12 cellular contexts compared by ENCODE assay signal in the genomic region with DNA sequence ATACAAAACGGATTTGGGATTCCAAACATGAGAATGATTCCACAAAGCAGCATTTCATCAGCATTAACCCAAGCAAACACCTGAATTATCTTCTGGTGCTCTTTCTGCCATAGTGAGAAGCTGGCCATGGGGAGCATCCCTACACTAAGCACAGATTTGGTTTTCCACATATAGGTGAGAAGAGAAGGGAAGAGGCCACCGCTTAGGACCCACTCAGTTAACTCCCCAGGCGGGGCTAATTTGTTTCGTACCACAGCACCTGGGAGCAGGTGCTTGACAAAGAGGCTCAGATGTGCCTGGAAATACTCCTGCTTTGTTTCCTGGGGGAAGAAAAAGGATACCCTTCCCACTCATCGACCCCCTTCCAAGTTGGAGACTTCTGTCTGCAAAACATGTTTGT.
DNase-seq lines count a peak whose midpoint lies in the region; ATAC-seq and TF ChIP-seq lines count a peak whose summit lies in the region.
"Had no signal": no experiment of that assay in that cellular context is flagged by ENCODE, and none has a peak within 500 bp of the region (broad histone marks: within the 10 kb centered on the region; RNA-seq: fewer than 3 reads in every experiment).

No MANE protein-coding gene starts in this region.

- TF ChIP-seq EP300 in stomach (IDR thresholded peaks at IDR 0.05), result no peak

- no peaks in the 10 kb centered on the region for H3K36me3 ChIP-seq in stomach

- WGBS in stomach, 5 donors, result 68 to 84% (median 73%) methylated on average over 5 of the region's 5 CpGs

- H3K4me3 Mint-ChIP-seq in dendritic cell treated with granulocyte-macrophage colony-stimulating factor and Interleukin-4, amounts not matched to agents 40 ng/mL and 50 ng/mL, for 4 days, result no peak overlapping the region
- H3K4me3 Mint-ChIP-seq: activated naive CD4-positive, alpha-beta T cell treated with anti-CD3 and anti-CD28 coated beads for 36 hours; HFFc6 had no signal

- peaks cover 15% of the 10 kb centered on the region for H3K36me3 Mint-ChIP-seq in dendritic cell treated with granulocyte-macrophage colony-stimulating factor and Interleukin-4, amounts not matched to agents 40 ng/mL and 50 ng/mL, for 4 days (ENCODE audit: low read depth)

- no peak for ATAC-seq in foreskin keratinocyte

- peaks cover 23% of the 10 kb centered on the region for H3K4me1 Mint-ChIP-seq in dendritic cell treated with granulocyte-macrophage colony-stimulating factor and Interleukin-4, amounts not matched to agents 40 ng/mL and 50 ng/mL, for 4 days (ENCODE audit: low read depth)

- no peaks in the 10 kb centered on the region for H3K9me3 Mint-ChIP-seq in dendritic cell treated with granulocyte-macrophage colony-stimulating factor and Interleukin-4, amounts not matched to agents 40 ng/mL and 50 ng/mL, for 4 days
- H3K9me3 Mint-ChIP-seq: activated naive CD4-positive, alpha-beta T cell treated with anti-CD3 and anti-CD28 coated beads for 36 hours; HFFc6 had no signal

- H3K27ac ChIP-seq in stomach, result peak overlapping the region in 3 of 5 donors; percentile 47 to 73 (median 62)
- H3K27ac ChIP-seq in foreskin keratinocyte, result no peak overlapping the region
- H3K27ac ChIP-seq: RWPE1 had no signal

- DNase-seq in NCI-H82 (lab: John Stamatoyannopoulos, UW) (peak; percentile 40), NCI-H82 treated with DMSO at 0.1 percent for 48 hours (lab: John Stamatoyannopoulos, UW; ENCODE audit: unreplicated experiment) (no peak), NCI-H2081 (lab: John Stamatoyannopoulos, UW) (peak; percentile 54 to 84), stomach (no peak), pons (ENCODE audit: low spot score) (no peak), foreskin keratinocyte (no peak), NCI-H774 (lab: John Stamatoyannopoulos, UW) (no peak)
- DNase-seq: HFFc6; stimulated activated naive CD4-positive, alpha-beta T cell treated with Interleukin-2 at 50 U/mL for 16 hours had no signal

- TF ChIP-seq CTCF in stomach (IDR thresholded peaks at IDR 0.05), result no peak
- no peak for TF ChIP-seq CTCF in foreskin keratinocyte (conservative IDR thresholded peaks at IDR 0.05)

- no peaks in the 10 kb centered on the region for H3K27me3 Mint-ChIP-seq in dendritic cell treated with granulocyte-macrophage colony-stimulating factor and Interleukin-4, amounts not matched to agents 40 ng/mL and 50 ng/mL, for 4 days

- no peak overlapping the region for H3K4me3 ChIP-seq in stomach

- TF ChIP-seq POLR2A in stomach (IDR thresholded peaks at IDR 0.05), result no peak

- H3K27ac Mint-ChIP-seq in dendritic cell treated with granulocyte-macrophage colony-stimulating factor and Interleukin-4, amounts not matched to agents 40 ng/mL and 50 ng/mL, for 4 days, result peak overlapping the region; percentile 62

- no peaks in the 10 kb centered on the region for H3K9me3 ChIP-seq in stomach

- intact Hi-C loops in dendritic cell treated with granulocyte-macrophage colony-stimulating factor and Interleukin-4, amounts not matched to agents 40 ng/mL and 50 ng/mL, for 4 days (cut with micrococcal nuclease), result loop anchor here (2.0 kb wide), 1 partner anchor 65 kb away; no protein-coding TSS in a partner anchor
- intact Hi-C loops in stomach (cut with DNase I; ENCODE audit: low total_unique reads), result no loop called here

- H3K27me3 ChIP-seq in stomach (no peaks in the 10 kb centered on the region), foreskin keratinocyte (no peaks in the 10 kb centered on the region)

- H3K4me1 ChIP-seq in stomach, result peaks cover 20 to 55% (median 37%) of the 10 kb centered on the region in 4 donors
- H3K4me1 ChIP-seq in foreskin keratinocyte, result peaks cover 10% of the 10 kb centered on the region

Comparison
In these comparisons a context has a peak if more than half of its experiments do, and no peak if none do; other contexts are left out.
1. DNase-seq: peak in NCI-H82 (single experiment) and NCI-H2081 (2 of 2); none in NCI-H82 treated with DMSO at 0.1 percent for 48 hours (single experiment), stomach (single experiment), pons (single experiment), foreskin keratinocyte (0 of 2) and NCI-H774 (single experiment).